ENCODE assay signal across 21 cellular contexts in the genomic region with DNA sequence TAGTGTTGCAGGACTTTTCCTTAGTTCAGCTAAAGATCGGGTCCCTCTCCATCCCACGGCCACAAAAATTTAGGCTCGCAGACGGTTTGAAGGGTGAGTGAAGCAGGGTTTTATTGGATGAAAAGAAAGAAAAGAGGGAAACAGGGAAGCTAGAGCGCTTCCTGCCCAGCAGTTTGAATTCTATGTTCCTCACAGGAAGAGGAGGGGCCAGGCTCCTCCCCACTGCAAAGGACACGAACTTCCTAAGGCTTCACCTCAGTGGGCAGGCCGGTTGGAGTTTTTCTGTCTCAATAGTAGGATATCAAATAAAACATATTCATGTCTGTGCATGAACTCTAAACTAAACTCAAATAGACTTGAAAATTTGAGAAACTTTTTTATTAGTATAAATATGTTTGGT. TPM values are rescaled to one million over a fixed set of nuclear protein-coding genes. Genes with fewer than 3 reads are reported as not detected.
A peak's percentile ranks its signal among the peaks of the same experiment; 100 is the strongest.
DNase-seq lines count a peak whose midpoint lies in the region; ATAC-seq, FAIRE-seq and TF ChIP-seq lines count a peak whose summit lies in the region.
"Had no signal": no experiment of that assay in that cellular context is flagged by ENCODE, and none has a peak within 500 bp of the region (broad histone marks: within the 10 kb centered on the region; RNA-seq: fewer than 3 reads in every experiment).

No MANE protein-coding gene starts in this region.

- CTCF ChIA-PET in HCT116 (lab: Charles Lee) (no interaction called here), PC-9 (lab: Charles Lee) (no interaction called here)

- DNase-seq in activated naive CD4-positive, alpha-beta T cell (lab: John Stamatoyannopoulos, UW), result no peak
- DNase-seq in HCT116 (ENCODE audit: low read depth, low spot score), result no peak
- DNase-seq in kidney, result no peak
- DNase-seq in PC-9, result no peak
- DNase-seq in hypothalamus (lab: John Stamatoyannopoulos, UW), result no peak
- DNase-seq: Calu3, DMS79 treated with DMSO at 0.1 percent for 48 hours, GF-D8, GM23248, HFFc6, NCI-H1048, NCI-H1694, NCI-H446 treated with DMSO at 0.1 percent for 48 hours, NCI-H774 had no signal

- peaks cover 71% of the 10 kb centered on the region for H3K4me1 Mint-ChIP-seq in activated naive CD4-positive, alpha-beta T cell treated with anti-CD3 and anti-CD28 coated beads, Interleukin-2, amount 50 U/mL, for 24 hours
- H3K4me1 Mint-ChIP-seq in stimulated activated memory B cell treated with anti-CD40 and anti-IgM and Interleukin-4, amounts not matched to agents 10 μg/mL and 1 μg/mL and 100 μg/mL, for 72 hours, result peaks cover 84% of the 10 kb centered on the region
- H3K4me1 Mint-ChIP-seq in activated T-helper 17 cell treated with anti-CD3 and anti-CD28 coated beads, Interleukin-2, amount 50 U/mL, for 72 hours, result peaks cover 49% of the 10 kb centered on the region

- H2AFZ ChIP-seq in HCT116 (ENCODE audit: low read depth, low read length, poor library complexity, severe bottlenecking), result peak overlapping the region; percentile 5
- no peak overlapping the region for H2AFZ ChIP-seq in PC-9
- H2AFZ ChIP-seq: GM23248 had no signal

- H3K4me3 Mint-ChIP-seq in activated naive CD4-positive, alpha-beta T cell treated with anti-CD3 and anti-CD28 coated beads, Interleukin-2, amount 50 U/mL, for 24 hours, result no peak overlapping the region
- no peak overlapping the region for H3K4me3 Mint-ChIP-seq in stimulated activated memory B cell treated with anti-CD40 and anti-IgM and Interleukin-4, amounts not matched to agents 10 μg/mL and 1 μg/mL and 100 μg/mL, for 72 hours
- H3K4me3 Mint-ChIP-seq in activated T-helper 17 cell treated with anti-CD3 and anti-CD28 coated beads, Interleukin-2, amount 50 U/mL, for 72 hours, result no peak overlapping the region
- H3K4me3 Mint-ChIP-seq: HFFc6 had no signal

- H3K27me3 Mint-ChIP-seq in activated naive CD4-positive, alpha-beta T cell treated with anti-CD3 and anti-CD28 coated beads, Interleukin-2, amount 50 U/mL, for 24 hours, result no peaks in the 10 kb centered on the region
- no peaks in the 10 kb centered on the region for H3K27me3 Mint-ChIP-seq in stimulated activated memory B cell treated with anti-CD40 and anti-IgM and Interleukin-4, amounts not matched to agents 10 μg/mL and 1 μg/mL and 100 μg/mL, for 72 hours
- H3K27me3 Mint-ChIP-seq in activated T-helper 17 cell treated with anti-CD3 and anti-CD28 coated beads, Interleukin-2, amount 50 U/mL, for 72 hours, result no peaks in the 10 kb centered on the region

- H3K4me1 ChIP-seq in HCT116 (ENCODE audit: control insufficient read depth in 1 of 2, insufficient read depth in 2 of 2, low read length in 2 of 2) (peaks cover 0 to 5% of the 10 kb centered on the region in 2 experiments; a peak in 2 of 4 replicates), kidney (ENCODE audit: control insufficient read depth in 1 of 2, insufficient read depth in 1 of 2, low read depth in 1 of 2, low read length in 2 of 2) (peaks cover 0 to 5% of the 10 kb centered on the region in 2 donors), PC-9 (replicated peaks; ENCODE audit: insufficient read depth) (no peaks in the 10 kb centered on the region)

- ATAC-seq in HCT116, result peak; percentile 69; the same call in 1 of the 2 replicates
- no peak for ATAC-seq in stimulated activated memory B cell treated with anti-CD40 and anti-IgM and Interleukin-4, amounts not matched to agents 10 μg/mL and 1 μg/mL and 100 μg/mL, for 72 hours
- no peak for ATAC-seq in activated T-helper 17 cell treated with anti-CD3 and anti-CD28 coated beads, Interleukin-2, amount 50 U/mL, for 72 hours (replicated peaks)
- ATAC-seq: Panc1, Right ventricle myocardium inferior had no signal

- H3K79me2 ChIP-seq in HCT116 (ENCODE audit: insufficient read depth, low read length), result no peaks in the 10 kb centered on the region
- H3K79me2 ChIP-seq in PC-9 (ENCODE audit: low read depth), result no peaks in the 10 kb centered on the region

- H4K20me1 ChIP-seq in HCT116 (ENCODE audit: insufficient read depth) (no peaks in the 10 kb centered on the region), PC-9 (ENCODE audit: insufficient read depth) (no peaks in the 10 kb centered on the region)

- FAIRE-seq in kidney (lab: Jason Lieb, UNC), result peak; percentile 15

- H3K9me3 ChIP-seq in HCT116 (ENCODE audit: control insufficient read depth in 1 of 2, insufficient read depth in 1 of 2, low read depth in 1 of 2, low read length in 2 of 2), result no peaks in the 10 kb centered on the region
- no peaks in the 10 kb centered on the region for H3K9me3 ChIP-seq in kidney (ENCODE audit: control insufficient read depth in 1 of 2, low read length in 2 of 2)
- no peaks in the 10 kb centered on the region for H3K9me3 ChIP-seq in PC-9 (ENCODE audit: insufficient read depth, low read depth)

- no peaks in the 10 kb centered on the region; the same call in 1 of the 2 replicates for H3F3A ChIP-seq in PC-9 (ENCODE audit: insufficient read depth, low read depth)

- no peak for TF ChIP-seq RAD21 in HCT116 (IDR thresholded peaks at IDR 0.05; ENCODE audit: low read depth)

- POLR2A ChIA-PET in HCT116 (lab: Charles Lee), result no interaction called here
- POLR2A ChIA-PET in PC-9 (lab: Charles Lee; ENCODE audit: unreplicated experiment), result no interaction called here

- H3K9me2 ChIP-seq in HCT116 (ENCODE audit: insufficient read depth) (peaks cover 5% of the 10 kb centered on the region; the same call in 1 of the 2 replicates), PC-9 (ENCODE audit: insufficient read depth) (no peaks in the 10 kb centered on the region; the same call in 1 of the 2 replicates)

- peaks cover 12% of the 10 kb centered on the region for H3K36me3 Mint-ChIP-seq in activated naive CD4-positive, alpha-beta T cell treated with anti-CD3 and anti-CD28 coated beads, Interleukin-2, amount 50 U/mL, for 24 hours
- peaks cover 72% of the 10 kb centered on the region for H3K36me3 Mint-ChIP-seq in stimulated activated memory B cell treated with anti-CD40 and anti-IgM and Interleukin-4, amounts not matched to agents 10 μg/mL and 1 μg/mL and 100 μg/mL, for 72 hours
- peaks cover 82% of the 10 kb centered on the region for H3K36me3 Mint-ChIP-seq in activated T-helper 17 cell treated with anti-CD3 and anti-CD28 coated beads, Interleukin-2, amount 50 U/mL, for 72 hours (ENCODE audit: low read depth)

- TF ChIP-seq CTCF in HCT116 (IDR thresholded peaks at IDR 0.05 in 2 of 3, conservative IDR thresholded peaks at IDR 0.05 in 1 of 3; ENCODE audit: borderline replicate concordance in 1 of 3, insufficient read depth in 1 of 3, low read depth in 2 of 3, low read length in 2 of 3) (no peak), kidney (IDR thresholded peaks at IDR 0.05; ENCODE audit: borderline replicate concordance, extremely low read depth, insufficient read depth) (no peak), PC-9 (conservative IDR thresholded peaks at IDR 0.05) (no peak)

- peak overlapping the region; percentile 51 for H3K27ac Mint-ChIP-seq in activated naive CD4-positive, alpha-beta T cell treated with anti-CD3 and anti-CD28 coated beads, Interleukin-2, amount 50 U/mL, for 24 hours
- peak overlapping the region; percentile 17 for H3K27ac Mint-ChIP-seq in stimulated activated memory B cell treated with anti-CD40 and anti-IgM and Interleukin-4, amounts not matched to agents 10 μg/mL and 1 μg/mL and 100 μg/mL, for 72 hours
- H3K27ac Mint-ChIP-seq in activated T-helper 17 cell treated with anti-CD3 and anti-CD28 coated beads, Interleukin-2, amount 50 U/mL, for 72 hours, result no peak overlapping the region
- H3K27ac Mint-ChIP-seq: HFFc6 had no signal

- no peak overlapping the region for H3K27ac ChIP-seq in HCT116 (ENCODE audit: low read depth, low read length)
- no peak overlapping the region for H3K27ac ChIP-seq in kidney (ENCODE audit: low read depth in 2 of 2, low read length in 2 of 2)
- H3K27ac ChIP-seq in PC-9, result no peak overlapping the region
- H3K27ac ChIP-seq: GM23248 had no signal

- H3K36me3 ChIP-seq in HCT116 (ENCODE audit: control insufficient read depth in 1 of 2, insufficient read depth in 2 of 2, low read length in 2 of 2) (no peaks in the 10 kb centered on the region), kidney (ENCODE audit: control insufficient read depth in 1 of 2, insufficient read depth in 2 of 2, low read length in 2 of 2) (no peaks in the 10 kb centered on the region), PC-9 (ENCODE audit: low read depth) (peaks cover 6% of the 10 kb centered on the region; the same call in 1 of the 2 replicates)

- H3K4me3 ChIP-seq in HCT116 (replicated peaks in 1 of 2; ENCODE audit: low read depth in 1 of 2, low read length in 2 of 2), result no peak overlapping the region
- H3K4me3 ChIP-seq in kidney (ENCODE audit: low read length in 2 of 2), result no peak overlapping the region
- H3K4me3 ChIP-seq in PC-9, result no peak overlapping the region
- H3K4me3 ChIP-seq: GM23248 had no signal

- no peak overlapping the region for H3K9ac ChIP-seq in HCT116 (ENCODE audit: low read length)
- no peak overlapping the region for H3K9ac ChIP-seq in kidney (ENCODE audit: low read length in 2 of 2)
- H3K9ac ChIP-seq: GM23248 had no signal

- intact Hi-C loops in HCT116 (cut with micrococcal nuclease), result no loop called here
- intact Hi-C loops in kidney (cut with DNase I), result no loop called here
- intact Hi-C loops in PC-9 (cut with micrococcal nuclease; ENCODE audit: unreplicated experiment), result no loop called here

- no peak overlapping the region for H3K4me2 ChIP-seq in HCT116 (ENCODE audit: low read length)
- no peak overlapping the region for H3K4me2 ChIP-seq in PC-9

- RAD21 ChIA-PET in HCT116 (lab: Charles Lee; ENCODE audit: low non-redundant PET in 1 of 2, low total read pairs in 2 of 2, uncharacterized antibody in 2 of 2, unreplicated experiment in 2 of 2), result no interaction called here

- TF ChIP-seq POLR2A in HCT116 (IDR thresholded peaks at IDR 0.05; ENCODE audit: borderline replicate concordance, extremely low read depth, insufficient read depth, insufficient read length), result no peak

- no peaks in the 10 kb centered on the region for H3K9me3 Mint-ChIP-seq in activated naive CD4-positive, alpha-beta T cell treated with anti-CD3 and anti-CD28 coated beads, Interleukin-2, amount 50 U/mL, for 24 hours
- no peaks in the 10 kb centered on the region for H3K9me3 Mint-ChIP-seq in stimulated activated memory B cell treated with anti-CD40 and anti-IgM and Interleukin-4, amounts not matched to agents 10 μg/mL and 1 μg/mL and 100 μg/mL, for 72 hours
- H3K9me3 Mint-ChIP-seq in activated T-helper 17 cell treated with anti-CD3 and anti-CD28 coated beads, Interleukin-2, amount 50 U/mL, for 72 hours, result no peaks in the 10 kb centered on the region
- H3K9me3 Mint-ChIP-seq: HFFc6 had no signal

- BruUV-seq in HCT116 (replicated peaks; lab: Mats Ljungman, UMichigan) (no TSS peak), PC-9 (replicated peaks; lab: Mats Ljungman, UMichigan) (no TSS peak)

- H3K27me3 ChIP-seq in HCT116 (ENCODE audit: insufficient read depth, low read length) (no peaks in the 10 kb centered on the region), PC-9 (ENCODE audit: insufficient read depth, low read depth) (no peaks in the 10 kb centered on the region)

RNA-seq across cellular contexts. Expression of a gene that starts 27.4 kb away (rescaled TPM):
- total RNA-seq in HCT116 (2021; ENCODE audit: unreplicated experiment), result 0.76 TPM
- 0.80 and 1.4 TPM in 2 replicates for polyA plus RNA-seq in HCT116 (2012)
- 10.1 TPM for total RNA-seq in kidney
- polyA plus RNA-seq in kidney (ENCODE audit: insufficient read depth, low read depth, low replicate concordance), result 0.34 TPM
- total RNA-seq in activated T-helper 17 cell treated with anti-CD3 and anti-CD28 coated beads, Interleukin-2, amount 50 U/mL, for 72 hours, result 10 to 100 TPM; 52.9 to 58.4 TPM
- 7.9 and 9.6 TPM in 2 replicates for total RNA-seq in PC-9 (2021)
- total RNA-seq: A673, GM23248, HFFc6, HT1080 had no signal
- polyA plus RNA-seq: GM23248 had no signal

RNA-seq across cellular contexts. Expression of a gene that starts 50.2 kb away (rescaled TPM):
- 21.0 TPM for total RNA-seq in HCT116 (2021; ENCODE audit: unreplicated experiment)
- polyA plus RNA-seq in HCT116 (2012), result 6.0 and 8.5 TPM in 2 replicates
- total RNA-seq in kidney, result 46.5 TPM
- polyA plus RNA-seq in kidney (ENCODE audit: insufficient read depth, low read depth, low replicate concordance), result 71.1 TPM
- total RNA-seq in activated T-helper 17 cell treated with anti-CD3 and anti-CD28 coated beads, Interleukin-2, amount 50 U/mL, for 72 hours, result 10 to 100 TPM; 31.6 to 31.9 TPM
- total RNA-seq in PC-9 (2021), result 12.0 and 17.4 TPM in 2 replicates
